2 cellular contexts compared by ENCODE assay signal in the genomic region with DNA sequence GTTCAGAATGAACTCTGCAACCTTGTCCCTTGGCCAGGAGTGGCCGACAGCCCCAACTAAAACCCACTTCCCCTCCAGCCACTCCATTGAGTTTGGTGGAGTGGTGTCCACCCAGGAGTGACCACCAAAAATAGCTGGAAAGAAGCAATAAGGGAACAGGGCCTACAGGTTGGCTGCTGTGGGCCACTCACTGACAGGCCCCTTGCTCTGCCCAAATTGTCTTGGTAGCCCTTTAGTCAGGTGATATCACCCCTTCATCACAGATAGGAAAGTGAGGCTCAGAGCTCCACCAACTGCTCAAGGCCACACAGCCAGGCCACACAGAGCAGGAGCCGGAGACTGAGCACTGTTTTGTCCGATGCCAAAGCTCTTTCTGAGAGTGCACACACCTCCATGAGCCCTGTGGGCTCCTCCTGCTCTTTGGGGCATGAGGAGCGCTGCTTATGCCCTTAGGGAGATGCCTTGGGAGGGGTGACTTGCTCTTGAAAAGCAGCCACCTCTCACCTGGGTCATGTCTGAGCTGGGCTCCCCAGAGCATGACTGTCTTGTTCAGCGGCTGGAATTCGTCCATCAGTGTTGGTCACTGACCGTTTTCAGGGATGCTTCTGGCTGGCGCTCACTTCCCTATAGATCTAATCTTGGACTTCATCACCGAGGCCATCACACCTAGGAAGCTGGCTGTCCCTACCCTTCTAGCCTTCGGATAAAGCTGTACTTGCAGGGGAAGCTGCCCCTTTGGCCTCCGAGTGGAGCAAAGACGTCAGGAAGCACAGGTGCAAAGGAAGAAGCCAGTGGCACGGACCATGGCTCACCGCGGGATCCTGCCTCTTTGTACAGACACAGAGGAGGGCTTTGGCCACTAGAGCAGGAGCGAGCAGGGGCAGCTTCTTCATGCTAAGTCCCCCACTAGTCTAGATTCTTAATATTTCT.
TF ChIP-seq lines count a peak whose summit lies in the region.

No MANE protein-coding gene starts in this region.

TF ChIP-seq in IMR-90, 13 proteins besides CTCF, POLR2A, EP300 and RAD21:
- TF ChIP-seq RCOR1 (IDR thresholded peaks at IDR 0.05; ENCODE audit: insufficient replicate concordance, low read length) (no peak), MAFK (IDR thresholded peaks at IDR 0.05; ENCODE audit: low read depth, low read length) (no peak)

TF ChIP-seq in H1, 55 proteins besides CTCF, POLR2A, EP300 and RAD21:
- TF ChIP-seq SIX5 (IDR thresholded peaks at IDR 0.05; ENCODE audit: low read depth, low read length) (no peak), PHF8 (conservative IDR thresholded peaks at IDR 0.05; ENCODE audit: low read depth, low read length) (no peak)
